28 cellular contexts compared by ENCODE assay signal in genomic region chr5:158340608-158341007, GRCh38.
"Had no signal": no experiment of that assay in that cellular context is flagged by ENCODE, and none has a peak within 500 bp of the region (broad histone marks: within the 10 kb centered on the region; RNA-seq: fewer than 3 reads in every experiment).

No MANE protein-coding gene starts in this region.

- H3K4me3 ChIP-seq: left lung, lung, neural progenitor cell, psoas muscle, right lobe of liver, skin epidermis, stomach, testis, thyroid gland, transverse colon, upper lobe of left lung, vagina had no signal

- H3K27me3 ChIP-seq: left lung, neural progenitor cell, neutrophil, right lobe of liver, stomach, testis, thyroid gland, transverse colon, upper lobe of left lung, vagina had no signal

- H3K9me3 ChIP-seq: neutrophil, right lobe of liver, testis, thyroid gland, transverse colon, vagina had no signal

- DNase-seq: hypothalamus; immature natural killer cell; kidney; left colon; left lung; naive B cell; natural killer cell; nephron progenitor cell; occipital lobe; psoas muscle; right lobe of liver; stimulated activated CD4-positive, alpha-beta T cell treated with anti-CD3 and anti-CD28 coated beads, Interleukin-12 subunit alpha, Interleukin-12 subunit beta, amount 100 ng/mL, for 4 hours; stimulated activated CD4-positive, alpha-beta T cell treated with anti-CD3 and anti-CD28 coated beads, Interleukin-15, amount 100 ng/mL, for 24 hours; stimulated activated CD4-positive, alpha-beta T cell treated with anti-CD3 and anti-CD28 coated beads, Interleukin-2, amount 100 ng/mL, for 24 hours; stimulated activated CD4-positive, alpha-beta T cell treated with anti-CD3 and anti-CD28 coated beads, Interleukin-4, amount 100 ng/mL, for 1 hour; stimulated activated naive B cell treated with anti-CD40 and anti-IgM and Interleukin-4, amounts not matched to agents 10 μg/mL and 1 μg/mL and 100 μg/mL, for 72 hours; stimulated activated naive CD8-positive, alpha-beta T cell treated with anti-CD3 and anti-CD28 coated beads, Interleukin-15, Interleukin-2, amounts not matched to agents 100 U/mL and 50 U/mL, for 24 hours; stomach; testis; thyroid gland; transverse colon; upper lobe of left lung had no signal

- H3K4me1 ChIP-seq: left lung, neural progenitor cell, parathyroid adenoma, psoas muscle, right lobe of liver, stomach, testis, thyroid gland, transverse colon, upper lobe of left lung, vagina had no signal

- H3K27ac ChIP-seq: left lung, neural progenitor cell, neutrophil, parathyroid adenoma, psoas muscle, right lobe of liver, skin epidermis, stomach, testis, thyroid gland, transverse colon, upper lobe of left lung, vagina had no signal

- H3K9ac ChIP-seq: neural progenitor cell, parathyroid adenoma had no signal

- ATAC-seq: left colon; left lung; natural killer cell; psoas muscle; right lobe of liver; stimulated activated naive B cell treated with anti-CD40 and anti-IgM and Interleukin-4, amounts not matched to agents 10 μg/mL and 1 μg/mL and 100 μg/mL, for 72 hours; stimulated activated naive CD8-positive, alpha-beta T cell treated with anti-CD3 and anti-CD28 coated beads, Interleukin-15, Interleukin-2, amounts not matched to agents 100 U/mL and 50 U/mL, for 24 hours had no signal

- H3K36me3 ChIP-seq: left lung, neutrophil, right lobe of liver, stomach, thyroid gland, transverse colon, upper lobe of left lung, vagina had no signal
